Comparison of ENCODE assay signal across 12 cellular contexts in genomic region chr2:234026111-234026510, GRCh38. TPM values are rescaled to one million over a fixed set of nuclear protein-coding genes. Genes with fewer than 3 reads are reported as not detected.
DNase-seq lines count a peak whose midpoint lies in the region; TF ChIP-seq lines count a peak whose summit lies in the region.
"Had no signal": no experiment of that assay in that cellular context is flagged by ENCODE, and none has a peak within 500 bp of the region (broad histone marks: within the 10 kb centered on the region; RNA-seq: fewer than 3 reads in every experiment).

No MANE protein-coding gene starts in this region.

- no peak overlapping the region for H3K27ac ChIP-seq in GM23248
- no peak overlapping the region for H3K27ac ChIP-seq in muscle layer of duodenum (ENCODE audit: low read length)
- H3K27ac ChIP-seq: gastrocnemius medialis had no signal

- no peaks in the 10 kb centered on the region for H3K9me2 ChIP-seq in GM23248 (ENCODE audit: insufficient read depth)

- no peak overlapping the region for H2AFZ ChIP-seq in GM23248

- no peaks in the 10 kb centered on the region for H3K36me3 Mint-ChIP-seq in activated naive CD8-positive, alpha-beta T cell treated with anti-CD3 and anti-CD28 coated beads for 36 hours

- H3K27me3 Mint-ChIP-seq in activated naive CD8-positive, alpha-beta T cell treated with anti-CD3 and anti-CD28 coated beads for 36 hours: peaks cover 3% of the 10 kb centered on the region

- H3K27me3 ChIP-seq in GM23248 (replicated peaks; ENCODE audit: insufficient read depth) (peaks cover 16% of the 10 kb centered on the region), muscle layer of duodenum (ENCODE audit: low read depth, low read length) (no peaks in the 10 kb centered on the region)

- no peak overlapping the region for H3K9ac ChIP-seq in GM23248

- DNase-seq in AG08395 (ENCODE audit: low spot score): peak; percentile 43
- peak; percentile 11 for DNase-seq in GM23248
- no peak for DNase-seq in activated naive CD8-positive, alpha-beta T cell treated with anti-CD3 and anti-CD28 coated beads for 36 hours
- DNase-seq in NCI-H187 (lab: John Stamatoyannopoulos, UW): no peak
- DNase-seq in NCI-H524 treated with DMSO at 0.1 percent for 48 hours (lab: John Stamatoyannopoulos, UW): no peak
- DNase-seq in activated effector memory CD4-positive, alpha-beta T cell treated with anti-CD3 and anti-CD28 coated beads, Interleukin-2, amount 50 U/mL, for 16 hours: no peak
- no peak for DNase-seq in HEK293T (ENCODE audit: extremely low spot score)
- DNase-seq: gastrocnemius medialis, NCI-H1092 had no signal

- H3K4me3 ChIP-seq in GM23248: peak overlapping the region; percentile 65; the same call in 1 of the 2 replicates
- peak overlapping the region; percentile 53 to 54 for H3K4me3 ChIP-seq in muscle layer of duodenum (ENCODE audit: low read depth in 1 of 2, low read length in 2 of 2)

- peaks cover 3% of the 10 kb centered on the region for H3K9me3 Mint-ChIP-seq in activated naive CD8-positive, alpha-beta T cell treated with anti-CD3 and anti-CD28 coated beads for 36 hours

- no peaks in the 10 kb centered on the region for H4K20me1 ChIP-seq in GM23248 (ENCODE audit: insufficient read depth)

- peaks cover 7% of the 10 kb centered on the region for H3K4me1 ChIP-seq in GM23248 (ENCODE audit: insufficient read depth)
- H3K4me1 ChIP-seq in muscle layer of duodenum (ENCODE audit: control insufficient read depth in 1 of 2, insufficient read depth in 2 of 2, low read length in 2 of 2): peaks cover 0 to 6% of the 10 kb centered on the region in 2 donors
- H3K4me1 ChIP-seq: gastrocnemius medialis had no signal

- 0 to 27% methylated on average over 1 of the region's 1 CpG for WGBS in GM23248 (ENCODE audit: low coverage in 1 of 2, low lambda C conversion rate in 2 of 2, missing lambda C conversion rate in 2 of 2), 2 experiments

- in situ Hi-C loops in GM23248 (cut with MboI): no loop called here

- peaks cover 15% of the 10 kb centered on the region for H3K4me1 Mint-ChIP-seq in activated naive CD8-positive, alpha-beta T cell treated with anti-CD3 and anti-CD28 coated beads for 36 hours

- peaks cover 2% of the 10 kb centered on the region; the same call in 1 of the 2 replicates for H3F3A ChIP-seq in GM23248 (ENCODE audit: insufficient read depth)

- H3K4me2 ChIP-seq in GM23248 (ENCODE audit: unreplicated experiment): peak overlapping the region; percentile 76

- H3K9me3 ChIP-seq in GM23248 (ENCODE audit: low read depth) (no peaks in the 10 kb centered on the region), muscle layer of duodenum (ENCODE audit: control insufficient read depth in 1 of 2, low read length in 2 of 2) (no peaks in the 10 kb centered on the region)
- H3K9me3 ChIP-seq: gastrocnemius medialis had no signal

- H3K79me2 ChIP-seq in GM23248 (ENCODE audit: insufficient read depth): no peaks in the 10 kb centered on the region

- POLR2A ChIA-PET in HEK293T (lab: Yijun Ruan, JAX): no interaction called here

- CTCF ChIA-PET in HEK293T (lab: Yijun Ruan, JAX): no interaction called here

- H3K36me3 ChIP-seq in GM23248 (ENCODE audit: low read depth): no peaks in the 10 kb centered on the region
- no peaks in the 10 kb centered on the region for H3K36me3 ChIP-seq in muscle layer of duodenum (ENCODE audit: control insufficient read depth in 1 of 2, insufficient read depth in 2 of 2, low read length in 2 of 2)
- H3K36me3 ChIP-seq: gastrocnemius medialis had no signal

- no peak overlapping the region for H3K4me3 Mint-ChIP-seq in activated naive CD8-positive, alpha-beta T cell treated with anti-CD3 and anti-CD28 coated beads for 36 hours

- peak overlapping the region; percentile 57 for H3K27ac Mint-ChIP-seq in activated naive CD8-positive, alpha-beta T cell treated with anti-CD3 and anti-CD28 coated beads for 36 hours

TF ChIP-seq in HEK293T, 16 proteins besides CTCF, POLR2A, EP300 and RAD21:
- TF ChIP-seq CTBP1 (IDR thresholded peaks at IDR 0.05; ENCODE audit: borderline replicate concordance) (no peak), NFRKB (IDR thresholded peaks at IDR 0.05) (no peak), SUZ12 (IDR thresholded peaks at IDR 0.05) (no peak), PKNOX1 (IDR thresholded peaks at IDR 0.05) (no peak), ELF4 (IDR thresholded peaks at IDR 0.05) (no peak), FOXM1 (IDR thresholded peaks at IDR 0.05; ENCODE audit: borderline replicate concordance) (no peak), SP1 (IDR thresholded peaks at IDR 0.05) (no peak), ARNT (IDR thresholded peaks at IDR 0.05) (no peak), TARDBP (IDR thresholded peaks at IDR 0.05) (no peak), L3MBTL2 (conservative IDR thresholded peaks at IDR 0.05) (no peak), BHLHE40 (IDR thresholded peaks at IDR 0.05; ENCODE audit: borderline replicate concordance) (no peak), FOXK2 (IDR thresholded peaks at IDR 0.05) (no peak), LEF1 (IDR thresholded peaks at IDR 0.05; ENCODE audit: borderline replicate concordance) (no peak), FOXA1 (IDR thresholded peaks at IDR 0.05) (no peak), ZNF384 (IDR thresholded peaks at IDR 0.05) (no peak)

RNA-seq across cellular contexts. Expression of gene SPP2, which starts 24.4 kb away (rescaled TPM):
- not detected in 2 replicates for total RNA-seq in GM23248 (2014; rRNA removed; shearing (Covaris generic))
- not detected in 2 replicates for polyA plus RNA-seq in GM23248 (2016; fragmentation: Nextera tagmentation; extraction: Ambion mirVana)
- not detected for total RNA-seq in activated naive CD8-positive, alpha-beta T cell treated with anti-CD3 and anti-CD28 coated beads for 36 hours
- total RNA-seq: bronchial epithelial cell, H1 had no signal
- polyA plus RNA-seq: H1 had no signal

Comparison
In these comparisons a context has a peak if more than half of its experiments do, and no peak if none do; other contexts are left out.
1. DNase-seq: peak in AG08395 (single experiment) and GM23248 (single experiment); none in activated naive CD8-positive, alpha-beta T cell treated with anti-CD3 and anti-CD28 coated beads for 36 hours (single experiment), NCI-H187 (0 of 2), NCI-H524 treated with DMSO at 0.1 percent for 48 hours (single experiment), activated effector memory CD4-positive, alpha-beta T cell treated with anti-CD3 and anti-CD28 coated beads, Interleukin-2, amount 50 U/mL, for 16 hours (single experiment) and HEK293T (single experiment).